ENCODE assay signal across 35 cellular contexts in genomic region chr2:147396890-147397289, GRCh38.
"Had no signal": no experiment of that assay in that cellular context is flagged by ENCODE, and none has a peak within 500 bp of the region (broad histone marks: within the 10 kb centered on the region; RNA-seq: fewer than 3 reads in every experiment).

No MANE protein-coding gene starts in this region.

- ATAC-seq: activated naive CD4-positive, alpha-beta T cell treated with anti-CD3 and anti-CD28 coated beads, Interleukin-2, amount 50 U/mL, for 72 hours; activated naive CD8-positive, alpha-beta T cell treated with anti-CD3 and anti-CD28 coated beads, Interleukin-2, amount 50 U/mL, for 24 hours; activated T-cell treated with anti-CD3 and anti-CD28 coated beads, Interleukin-2, amount 50 U/mL, for 4 hours; activated T-cell treated with anti-CD3 and anti-CD28 coated beads, Interleukin-2, amount 50 U/mL, for 72 hours; activated T-helper 17 cell treated with anti-CD3 and anti-CD28 coated beads, Interleukin-2, amount 50 U/mL, for 72 hours; body of pancreas had no signal

- H3K4me1 ChIP-seq: adrenal gland, ascending aorta, body of pancreas, breast epithelium had no signal

- FAIRE-seq: astrocyte, bronchial epithelial cell had no signal

- H3K36me3 ChIP-seq: adrenal gland, ascending aorta, brain microvascular endothelial cell, breast epithelium, cardiac muscle cell had no signal

- H3K27ac ChIP-seq: adrenal gland, ascending aorta, body of pancreas, brain microvascular endothelial cell, breast epithelium, cardiac muscle cell had no signal

- H3K9me3 ChIP-seq: adrenal gland, ascending aorta, body of pancreas, breast epithelium had no signal

- DNase-seq: activated effector memory CD4-positive, alpha-beta T cell treated with anti-CD3 and anti-CD28 coated beads, Interleukin-2, amount 50 U/mL, for 16 hours; activated effector memory CD4-positive, alpha-beta T cell treated with Interleukin-2 at 50 U/mL for 16 hours; activated gamma-delta T cell; activated gamma-delta T cell treated with Interleukin-2 at 50 U/mL for 16 hours; activated naive CD4-positive, alpha-beta T cell; activated naive CD4-positive, alpha-beta T cell treated with anti-CD3 and anti-CD28 coated beads for 36 hours; activated naive CD4-positive, alpha-beta T cell treated with anti-CD3 and anti-CD28 coated beads, Interleukin-2, amount 10 ng/mL, durations not matched to agents 7 days and 5 days; activated naive CD4-positive, alpha-beta T cell treated with anti-CD3 and anti-CD28 coated beads, Interleukin-2, amount 50 U/mL, for 16 hours; activated naive CD4-positive, alpha-beta T cell treated with Interleukin-2 at 50 U/mL for 16 hours; activated naive CD8-positive, alpha-beta T cell treated with anti-CD3 and anti-CD28 coated beads for 36 hours; activated naive CD8-positive, alpha-beta T cell treated with anti-CD3 and anti-CD28 coated beads, Interleukin-2, amount 10 ng/mL, durations not matched to agents 7 days and 5 days; activated naive CD8-positive, alpha-beta T cell treated with anti-CD3 and anti-CD28 coated beads, Interleukin-2, amount 50 U/mL, for 24 hours; activated T-cell treated with anti-CD3 and anti-CD28 coated beads for 4 hours; activated T-cell treated with anti-CD3 and anti-CD28 coated beads, Interleukin-2, amount 50 U/mL, for 1 hour; activated T-cell treated with anti-CD3 and anti-CD28 coated beads, Interleukin-2, amount 50 U/mL, for 24 hours; activated T-cell treated with anti-CD3 and anti-CD28 coated beads, Interleukin-2, amount 50 U/mL, for 4 hours; activated T-cell treated with anti-CD3 and anti-CD28 coated beads, Interleukin-2, amount 50 U/mL, for 48 hours; activated T-cell treated with anti-CD3 and anti-CD28 coated beads, Interleukin-2, amount 50 U/mL, for 72 hours; adrenal gland; amniotic stem cell; amygdala; anterior cingulate cortex; aorta; body of pancreas; brain microvascular endothelial cell; caudate nucleus; central memory CD4-positive, alpha-beta T cell; cerebellar nuclear complex had no signal

- H3K27me3 ChIP-seq: adrenal gland, ascending aorta, body of pancreas, brain microvascular endothelial cell, breast epithelium, cardiac muscle cell had no signal

- H3K4me3 ChIP-seq: adrenal gland, ascending aorta, body of pancreas, breast epithelium, cardiac muscle cell had no signal
